26 cellular contexts compared by ENCODE assay signal in the genomic region with DNA sequence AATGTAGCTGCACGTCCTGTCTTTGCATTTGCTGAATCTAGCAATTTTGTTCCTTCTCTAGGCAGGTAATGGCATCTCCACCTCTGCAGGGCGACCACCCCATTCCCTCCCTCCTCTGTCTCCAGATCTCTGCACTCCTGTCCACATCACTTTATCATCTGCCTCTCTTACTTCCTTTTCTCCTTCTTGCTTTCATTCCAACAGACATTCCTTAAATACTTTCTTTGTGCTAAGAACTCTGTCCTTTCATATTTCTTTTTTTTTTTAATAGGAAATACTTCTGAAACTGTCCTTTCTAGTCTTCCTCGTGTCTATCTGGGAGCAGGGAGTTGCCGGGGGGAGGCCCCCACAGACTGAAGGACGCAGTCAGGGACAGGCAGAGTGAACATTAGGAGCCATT. TPM values are rescaled to one million over a fixed set of nuclear protein-coding genes. Genes with fewer than 3 reads are reported as not detected.
"Had no signal": no experiment of that assay in that cellular context is flagged by ENCODE, and none has a peak within 500 bp of the region (broad histone marks: within the 10 kb centered on the region; RNA-seq: fewer than 3 reads in every experiment).

No MANE protein-coding gene starts in this region.

- H3K9ac ChIP-seq: parathyroid adenoma had no signal

- H3K27ac ChIP-seq: ascending aorta, colonic mucosa, esophagus muscularis mucosa, hepatocyte, left ventricle myocardium inferior, parathyroid adenoma, SK-N-MC, thoracic aorta, upper lobe of left lung, VCaP had no signal

- H3K9me3 ChIP-seq: ascending aorta, colonic mucosa, esophagus muscularis mucosa, left ventricle myocardium inferior, thoracic aorta, upper lobe of left lung had no signal

- H3K36me3 ChIP-seq: ascending aorta, colonic mucosa, esophagus muscularis mucosa, left ventricle myocardium inferior, thoracic aorta, upper lobe of left lung had no signal

- ATAC-seq: activated CD4-positive, CD25-positive, alpha-beta regulatory T cell treated with anti-CD3 and anti-CD28 coated beads, Interleukin-2, amount 50 U/mL, for 24 hours; activated CD8-positive, alpha-beta memory T cell treated with anti-CD3 and anti-CD28 coated beads, Interleukin-2, amount 10 ng/mL, durations not matched to agents 7 days and 5 days; activated CD8-positive, alpha-beta T cell treated with anti-CD3 and anti-CD28 coated beads for 36 hours; natural killer cell treated with Interleukin-12 subunit alpha and Interleukin-12 subunit beta and Interleukin-15 and Interleukin-18, amount 100 ng/mL, for 72 hours; sciatic nerve; T-cell had no signal

- H3K4me1 ChIP-seq: colonic mucosa, left ventricle myocardium inferior, parathyroid adenoma, upper lobe of left lung had no signal

- DNase-seq: activated CD4-positive, alpha-beta T cell treated with anti-CD3 and anti-CD28 coated beads, Interleukin-2, amount 10 ng/mL, durations not matched to agents 7 days and 5 days; activated CD8-positive, alpha-beta memory T cell treated with anti-CD3 and anti-CD28 coated beads, Interleukin-2, amount 10 ng/mL, durations not matched to agents 7 days and 5 days; activated CD8-positive, alpha-beta T cell treated with anti-CD3 and anti-CD28 coated beads for 36 hours; activated gamma-delta T cell treated with Interleukin-2 at 50 U/mL for 16 hours; activated T-cell treated with anti-CD3 and anti-CD28 coated beads for 4 hours; central memory CD4-positive, alpha-beta T cell; colonic mucosa; left ventricle myocardium inferior; mammary epithelial cell; midbrain; stimulated activated CD4-positive, alpha-beta T cell treated with anti-CD3 and anti-CD28 coated beads, Interleukin-4, amount 100 ng/mL, for 24 hours; stimulated activated naive CD4-positive, alpha-beta T cell treated with Interleukin-2 at 50 U/mL for 16 hours; T-cell; upper lobe of left lung had no signal

- H3K4me3 ChIP-seq: ascending aorta, colonic mucosa, esophagus muscularis mucosa, hepatocyte, left ventricle myocardium inferior, SK-N-MC, smooth muscle cell, thoracic aorta, upper lobe of left lung had no signal

- H3K27me3 ChIP-seq: ascending aorta, colonic mucosa, hepatocyte, upper lobe of left lung had no signal

- H2AFZ ChIP-seq: hepatocyte, parathyroid adenoma had no signal

- H3K4me2 ChIP-seq: hepatocyte, smooth muscle cell had no signal

- H3K79me2 ChIP-seq: hepatocyte, parathyroid adenoma had no signal

RNA-seq across cellular contexts. Expression of gene ITIH3, which starts 7.2 kb away (rescaled TPM):
- total RNA-seq: activated CD4-positive, alpha-beta T cell treated with anti-CD3 and anti-CD28 coated beads, Interleukin-2, amount 10 ng/mL, durations not matched to agents 7 days and 5 days; activated CD8-positive, alpha-beta memory T cell treated with anti-CD3 and anti-CD28 coated beads, Interleukin-2, amount 10 ng/mL, durations not matched to agents 7 days and 5 days; activated CD8-positive, alpha-beta T cell treated with anti-CD3 and anti-CD28 coated beads for 36 hours; glomerular endothelial cell; mammary epithelial cell; natural killer cell treated with Interleukin-12 subunit alpha and Interleukin-12 subunit beta and Interleukin-15 and Interleukin-18, amount 100 ng/mL, for 72 hours; smooth muscle cell had no signal
- polyA plus RNA-seq: mammary epithelial cell, smooth muscle cell had no signal

RNA-seq across cellular contexts. Expression of gene ITIH1, which starts 24.4 kb away (rescaled TPM):
- total RNA-seq: activated CD4-positive, alpha-beta T cell treated with anti-CD3 and anti-CD28 coated beads, Interleukin-2, amount 10 ng/mL, durations not matched to agents 7 days and 5 days; activated CD8-positive, alpha-beta memory T cell treated with anti-CD3 and anti-CD28 coated beads, Interleukin-2, amount 10 ng/mL, durations not matched to agents 7 days and 5 days; activated CD8-positive, alpha-beta T cell treated with anti-CD3 and anti-CD28 coated beads for 36 hours; esophagus muscularis mucosa; glomerular endothelial cell; left ventricle myocardium inferior; mammary epithelial cell; natural killer cell treated with Interleukin-12 subunit alpha and Interleukin-12 subunit beta and Interleukin-15 and Interleukin-18, amount 100 ng/mL, for 72 hours; sciatic nerve; smooth muscle cell; thoracic aorta had no signal
- polyA plus RNA-seq: mammary epithelial cell, smooth muscle cell had no signal

RNA-seq across cellular contexts. Expression of gene MUSTN1, which starts 33.0 kb away (rescaled TPM):
- total RNA-seq: activated CD8-positive, alpha-beta T cell treated with anti-CD3 and anti-CD28 coated beads for 36 hours; mammary epithelial cell had no signal
